Comparison of ENCODE assay signal across 18 cellular contexts in genomic region chr3:104629038-104629437, GRCh38.
DNase-seq lines count a peak whose midpoint lies in the region; ATAC-seq, FAIRE-seq and TF ChIP-seq lines count a peak whose summit lies in the region.
"Had no signal": no experiment of that assay in that cellular context is flagged by ENCODE, and none has a peak within 500 bp of the region (broad histone marks: within the 10 kb centered on the region; RNA-seq: fewer than 3 reads in every experiment).

No MANE protein-coding gene starts in this region.

- no peaks in the 10 kb centered on the region for H3K9me3 ChIP-seq in smooth muscle cell (replicated peaks; ENCODE audit: low read depth)
- H3K9me3 ChIP-seq in spleen = peaks cover 0 to 17% (median 3%) of the 10 kb centered on the region in 8 donors
- H3K9me3 ChIP-seq in adrenal gland (replicated peaks in 1 of 3) = no peaks in the 10 kb centered on the region
- H3K9me3 ChIP-seq: tibial artery had no signal

- no peaks in the 10 kb centered on the region for H3K79me2 ChIP-seq in smooth muscle cell (ENCODE audit: low read depth)

- TF ChIP-seq CTCF in fibroblast of pulmonary artery (IDR thresholded peaks at IDR 0.05; ENCODE audit: low read length, missing control alignments) (no peak), smooth muscle cell (IDR thresholded peaks at IDR 0.05; ENCODE audit: borderline replicate concordance, insufficient read depth, poor library complexity, severe bottlenecking) (no peak), spleen (IDR thresholded peaks at IDR 0.05 in 8 of 11, conservative IDR thresholded peaks at IDR 0.05 in 3 of 11) (no peak), adrenal gland (IDR thresholded peaks at IDR 0.05) (no peak)

- H3K27me3 ChIP-seq in smooth muscle cell (ENCODE audit: low read depth) = no peaks in the 10 kb centered on the region
- H3K27me3 ChIP-seq in spleen (replicated peaks in 1 of 7) = no peaks in the 10 kb centered on the region
- no peaks in the 10 kb centered on the region for H3K27me3 ChIP-seq in adrenal gland
- H3K27me3 ChIP-seq: body of pancreas, tibial artery had no signal

- H4K20me1 ChIP-seq in smooth muscle cell (ENCODE audit: low read depth) = no peaks in the 10 kb centered on the region

- H3K4me2 ChIP-seq in smooth muscle cell = peak overlapping the region; percentile 54

- H3K4me1 ChIP-seq in smooth muscle cell (ENCODE audit: low read depth) = peaks cover 3% of the 10 kb centered on the region
- no peaks in the 10 kb centered on the region for H3K4me1 ChIP-seq in spleen
- H3K4me1 ChIP-seq in adrenal gland (replicated peaks in 1 of 2) = no peaks in the 10 kb centered on the region
- H3K4me1 ChIP-seq: body of pancreas, tibial artery had no signal

- H3K27ac ChIP-seq in smooth muscle cell (ENCODE audit: low read depth) (peak overlapping the region; percentile 58), spleen (no peak overlapping the region), adrenal gland (no peak overlapping the region)
- H3K27ac ChIP-seq: body of pancreas, SK-N-MC, tibial artery had no signal

- H3K4me3 ChIP-seq in fibroblast of pulmonary artery (replicated peaks; ENCODE audit: low read depth, low read length) = no peak overlapping the region
- H3K4me3 ChIP-seq in smooth muscle cell = no peak overlapping the region
- no peak overlapping the region for H3K4me3 ChIP-seq in spleen
- no peak overlapping the region for H3K4me3 ChIP-seq in adrenal gland
- H3K4me3 ChIP-seq: body of pancreas, GM12878, SK-N-MC, tibial artery had no signal

- FAIRE-seq in H54 (lab: Jason Lieb, UNC) = peak; percentile 89
- FAIRE-seq: GM12878 had no signal

- intact Hi-C loops in spleen (cut with DNase I; ENCODE audit: low total_unique reads) (no loop called here), adrenal gland (cut with DNase I) (no loop called here)

- H3F3A ChIP-seq in smooth muscle cell (ENCODE audit: low read depth) = no peaks in the 10 kb centered on the region

- TF ChIP-seq POLR2A in H54 (IDR thresholded peaks at IDR 0.05; ENCODE audit: low read depth, low read length) = no peak
- TF ChIP-seq POLR2A in spleen (IDR thresholded peaks at IDR 0.05) = no peak
- no peak for TF ChIP-seq POLR2A in adrenal gland (IDR thresholded peaks at IDR 0.05)

- H3K9ac ChIP-seq in smooth muscle cell (ENCODE audit: low read depth) = peak overlapping the region; percentile 26

- H3K36me3 ChIP-seq in smooth muscle cell (ENCODE audit: low read depth) (no peaks in the 10 kb centered on the region), spleen (no peaks in the 10 kb centered on the region), adrenal gland (replicated peaks in 1 of 2) (no peaks in the 10 kb centered on the region)
- H3K36me3 ChIP-seq: tibial artery had no signal

- ATAC-seq in HG03159 (IDR thresholded peaks at IDR 0.05; ENCODE audit: unreplicated experiment) = no peak
- ATAC-seq: activated T-cell treated with anti-CD3 and anti-CD28 coated beads, Interleukin-2, amount 50 U/mL, for 4 hours; body of pancreas; GM12878; naive thymus-derived CD8-positive, alpha-beta T cell had no signal

- WGBS in smooth muscle cell (ENCODE audit: low lambda C conversion rate) = 39% methylated on average over 1 of the region's 1 CpG
- 41 to 70% (median 50%) methylated on average over 1 of the region's 1 CpG for WGBS in spleen, 5 donors
- WGBS in adrenal gland, 4 donors = 34 to 94% (median 72%) methylated on average over 1 of the region's 1 CpG

- DNase-seq in H54 (ENCODE audit: insufficient read length, low spot score) (peak; percentile 12), SW 1271 (lab: John Stamatoyannopoulos, UW) (peak; percentile 27 to 77), fibroblast of pulmonary artery (ENCODE audit: low read depth) (peak; percentile 77), smooth muscle cell (lab: John Stamatoyannopoulos, UW; ENCODE audit: unreplicated experiment) (no peak), spleen (no peak), adrenal gland (no peak)
- no peak for DNase-seq in stimulated activated naive CD4-positive, alpha-beta T cell (lab: John Stamatoyannopoulos, UW)
- DNase-seq: activated T-cell treated with anti-CD3 and anti-CD28 coated beads, Interleukin-2, amount 50 U/mL, for 4 hours; body of pancreas; H7; islet precursor cell; naive thymus-derived CD8-positive, alpha-beta T cell; NCI-H146; NCI-H524 treated with DMSO at 0.1 percent for 48 hours; tibial artery had no signal

- H2AFZ ChIP-seq in smooth muscle cell (ENCODE audit: low read depth) = peak overlapping the region; percentile 52

Comparison
In these comparisons a context has a peak if more than half of its experiments do, and no peak if none do; other contexts are left out.
1. DNase-seq: peak in H54 (single experiment), SW 1271 (2 of 2) and fibroblast of pulmonary artery (single experiment); none in smooth muscle cell (single experiment), spleen (single experiment), adrenal gland (0 of 7) and stimulated activated naive CD4-positive, alpha-beta T cell (0 of 6).